ENCODE assay signal across 21 cellular contexts in the genomic region with DNA sequence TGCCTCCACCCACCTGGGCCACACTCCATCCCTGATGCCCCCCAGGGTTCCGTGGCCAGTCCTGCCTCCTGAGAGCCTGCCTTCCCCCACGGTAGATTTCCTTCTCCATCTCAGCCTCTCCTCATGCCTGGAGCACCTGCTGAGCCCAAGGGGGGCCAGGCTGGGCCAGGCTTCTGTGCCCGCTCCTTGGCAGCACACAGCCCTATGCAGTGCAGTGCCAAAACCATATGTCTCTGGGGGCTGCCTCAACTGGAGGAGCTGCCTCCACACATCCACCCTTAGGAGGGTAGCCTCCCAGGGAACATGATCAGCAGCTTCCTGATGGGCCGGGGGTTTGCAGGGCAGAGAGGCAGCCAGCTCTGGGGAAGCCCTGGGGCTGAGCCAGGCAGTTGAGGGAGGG. TPM values are rescaled to one million over a fixed set of nuclear protein-coding genes. Genes with fewer than 3 reads are reported as not detected.
DNase-seq lines count a peak whose midpoint lies in the region; ATAC-seq and TF ChIP-seq lines count a peak whose summit lies in the region.
"Had no signal": no experiment of that assay in that cellular context is flagged by ENCODE, and none has a peak within 500 bp of the region (broad histone marks: within the 10 kb centered on the region; RNA-seq: fewer than 3 reads in every experiment).

No MANE protein-coding gene starts in this region.

- no peaks in the 10 kb centered on the region for H3K36me3 ChIP-seq in BE2C

- POLR2A ChIA-PET in activated CD4-positive, alpha-beta T cell treated with anti-CD3 and anti-CD28 coated beads for 36 hours (lab: Charles Lee): no interaction called here

- H3K4me3 Mint-ChIP-seq in natural killer cell treated with Interleukin-12 subunit alpha and Interleukin-12 subunit beta and Interleukin-15 and Interleukin-18, amount 100 ng/mL, for 72 hours: no peak overlapping the region
- H3K4me3 Mint-ChIP-seq in natural killer cell (no peak overlapping the region), osteocyte (ENCODE audit: unreplicated experiment) (no peak overlapping the region)
- no peak overlapping the region for H3K4me3 Mint-ChIP-seq in activated CD4-positive, alpha-beta T cell treated with anti-CD3 and anti-CD28 coated beads for 36 hours
- H3K4me3 Mint-ChIP-seq: CD4-positive, alpha-beta memory T cell; HFFc6 had no signal

- peak; percentile 43 to 65 for ATAC-seq in natural killer cell treated with Interleukin-12 subunit alpha and Interleukin-12 subunit beta and Interleukin-15 and Interleukin-18, amount 100 ng/mL, for 72 hours
- no peak for ATAC-seq in natural killer cell
- ATAC-seq in activated CD4-positive, alpha-beta T cell treated with anti-CD3 and anti-CD28 coated beads for 36 hours: no peak
- ATAC-seq: HCT116 had no signal

- H3K27me3 Mint-ChIP-seq in natural killer cell treated with Interleukin-12 subunit alpha and Interleukin-12 subunit beta and Interleukin-15 and Interleukin-18, amount 100 ng/mL, for 72 hours: peaks cover 25 to 55% of the 10 kb centered on the region in 2 donors
- H3K27me3 Mint-ChIP-seq in natural killer cell (ENCODE audit: low read depth in 2 of 2): peaks cover 12 to 52% of the 10 kb centered on the region in 2 donors
- peaks cover 84% of the 10 kb centered on the region for H3K27me3 Mint-ChIP-seq in osteocyte (ENCODE audit: unreplicated experiment)
- peaks cover 38% of the 10 kb centered on the region for H3K27me3 Mint-ChIP-seq in activated CD4-positive, alpha-beta T cell treated with anti-CD3 and anti-CD28 coated beads for 36 hours

- H3K36me3 Mint-ChIP-seq in natural killer cell treated with Interleukin-12 subunit alpha and Interleukin-12 subunit beta and Interleukin-15 and Interleukin-18, amount 100 ng/mL, for 72 hours: peaks cover 5% of the 10 kb centered on the region
- H3K36me3 Mint-ChIP-seq in natural killer cell: peaks cover 5% of the 10 kb centered on the region
- peaks cover 3% of the 10 kb centered on the region for H3K36me3 Mint-ChIP-seq in osteocyte (ENCODE audit: unreplicated experiment)
- H3K36me3 Mint-ChIP-seq in activated CD4-positive, alpha-beta T cell treated with anti-CD3 and anti-CD28 coated beads for 36 hours (ENCODE audit: low read depth): no peaks in the 10 kb centered on the region
- H3K36me3 Mint-ChIP-seq: CD4-positive, alpha-beta memory T cell had no signal

- no peaks in the 10 kb centered on the region for H3K27me3 ChIP-seq in BE2C

- intact Hi-C loops in natural killer cell (cut with micrococcal nuclease): no loop called here
- intact Hi-C loops in activated CD4-positive, alpha-beta T cell treated with anti-CD3 and anti-CD28 coated beads for 36 hours (cut with DNase I, micrococcal nuclease): no loop called here

- TF ChIP-seq CTCF in natural killer cell (IDR thresholded peaks at IDR 0.05): no peak
- no peak for TF ChIP-seq CTCF in osteocyte (IDR thresholded peaks at IDR 0.05)
- no peak for TF ChIP-seq CTCF in BE2C (IDR thresholded peaks at IDR 0.05; ENCODE audit: low read depth, low read length)

- no peak overlapping the region for H3K27ac Mint-ChIP-seq in natural killer cell treated with Interleukin-12 subunit alpha and Interleukin-12 subunit beta and Interleukin-15 and Interleukin-18, amount 100 ng/mL, for 72 hours
- H3K27ac Mint-ChIP-seq in natural killer cell (no peak overlapping the region), osteocyte (ENCODE audit: unreplicated experiment) (no peak overlapping the region)
- no peak overlapping the region for H3K27ac Mint-ChIP-seq in activated CD4-positive, alpha-beta T cell treated with anti-CD3 and anti-CD28 coated beads for 36 hours
- H3K27ac Mint-ChIP-seq: CD4-positive, alpha-beta memory T cell; HFFc6 had no signal

- H3K9me3 Mint-ChIP-seq in natural killer cell treated with Interleukin-12 subunit alpha and Interleukin-12 subunit beta and Interleukin-15 and Interleukin-18, amount 100 ng/mL, for 72 hours: no peaks in the 10 kb centered on the region
- H3K9me3 Mint-ChIP-seq in natural killer cell: peaks cover 0 to 4% of the 10 kb centered on the region in 2 donors
- H3K9me3 Mint-ChIP-seq in osteocyte (ENCODE audit: unreplicated experiment): peaks cover 16% of the 10 kb centered on the region
- H3K9me3 Mint-ChIP-seq in activated CD4-positive, alpha-beta T cell treated with anti-CD3 and anti-CD28 coated beads for 36 hours (ENCODE audit: low read depth): peaks cover 10% of the 10 kb centered on the region

- no peak for DNase-seq in natural killer cell treated with Interleukin-12 subunit alpha and Interleukin-12 subunit beta and Interleukin-15 and Interleukin-18, amount 100 ng/mL, for 72 hours (ENCODE audit: low spot score)
- DNase-seq in natural killer cell (no peak), ecto neural progenitor cell (ENCODE audit: low spot score) (peak; percentile 27), osteocyte (ENCODE audit: extremely low spot score, unreplicated experiment) (peak; percentile 69), NCI-H1930 (lab: John Stamatoyannopoulos, UW) (no peak), BE2C (no peak)
- DNase-seq in activated CD4-positive, alpha-beta T cell treated with anti-CD3 and anti-CD28 coated beads for 36 hours: no peak
- DNase-seq: AML-193; C1 segment of cervical spinal cord; Calu3; CD4-positive, alpha-beta memory T cell; COR-L47; DMS53; DMS79 treated with DMSO at 0.1 percent for 48 hours; GF-D8; GOT3; HFFc6 had no signal

- H3K4me1 Mint-ChIP-seq in natural killer cell treated with Interleukin-12 subunit alpha and Interleukin-12 subunit beta and Interleukin-15 and Interleukin-18, amount 100 ng/mL, for 72 hours (ENCODE audit: low read depth in 2 of 2): no peaks in the 10 kb centered on the region
- H3K4me1 Mint-ChIP-seq in natural killer cell (no peaks in the 10 kb centered on the region), osteocyte (ENCODE audit: unreplicated experiment) (no peaks in the 10 kb centered on the region)
- H3K4me1 Mint-ChIP-seq in activated CD4-positive, alpha-beta T cell treated with anti-CD3 and anti-CD28 coated beads for 36 hours: no peaks in the 10 kb centered on the region
- H3K4me1 Mint-ChIP-seq: CD4-positive, alpha-beta memory T cell had no signal

- no peak overlapping the region for H3K4me3 ChIP-seq in BE2C (ENCODE audit: low read depth, low read length)

- CTCF ChIA-PET in activated CD4-positive, alpha-beta T cell treated with anti-CD3 and anti-CD28 coated beads for 36 hours (lab: Charles Lee): no interaction called here

- H3K9me3 ChIP-seq in BE2C: no peaks in the 10 kb centered on the region

- peaks cover 10% of the 10 kb centered on the region for H3K4me1 ChIP-seq in BE2C

RNA-seq across cellular contexts. Expression of gene GATA2, which starts 24.6 kb away (rescaled TPM):
- 10 to 100 TPM in 1 of 2 donors, 1 to 10 TPM in 1; 1.6 to 72.7 TPM for total RNA-seq in natural killer cell treated with Interleukin-12 subunit alpha and Interleukin-12 subunit beta and Interleukin-15 and Interleukin-18, amount 100 ng/mL, for 72 hours
- total RNA-seq in natural killer cell (100 to 1,000 TPM in 1 of 3 donors, 1 to 10 TPM in 1, under 1 TPM in 1; 0.92 to 225 (median 8.4) TPM), osteocyte (0.67 and 0.91 TPM in 2 replicates)
- total RNA-seq in activated CD4-positive, alpha-beta T cell treated with anti-CD3 and anti-CD28 coated beads for 36 hours: under 1 TPM; 0.05 to 0.07 TPM
- 791 TPM for polyA plus RNA-seq in BE2C (2012; ENCODE audit: insufficient read depth, insufficient read length, low read depth)
- total RNA-seq: CD4-positive, alpha-beta memory T cell had no signal
- polyA plus RNA-seq: CD4-positive, alpha-beta memory T cell had no signal

RNA-seq across cellular contexts. Expression of gene DNAJB8, which starts 51.0 kb away (rescaled TPM):
- total RNA-seq in natural killer cell treated with Interleukin-12 subunit alpha and Interleukin-12 subunit beta and Interleukin-15 and Interleukin-18, amount 100 ng/mL, for 72 hours: not detected
- total RNA-seq in natural killer cell (not detected), osteocyte (not detected in 2 replicates)
- total RNA-seq in activated CD4-positive, alpha-beta T cell treated with anti-CD3 and anti-CD28 coated beads for 36 hours: not detected
- 0.12 TPM for polyA plus RNA-seq in BE2C (2012; ENCODE audit: insufficient read depth, insufficient read length, low read depth)
- total RNA-seq: Calu3; CD4-positive, alpha-beta memory T cell; Daoy; G401; HFFc6 had no signal
- polyA plus RNA-seq: BJ; CD4-positive, alpha-beta memory T cell had no signal

Comparison
In these comparisons a context has a peak if more than half of its experiments do, and no peak if none do; other contexts are left out.
1. ATAC-seq: peak in natural killer cell treated with Interleukin-12 subunit alpha and Interleukin-12 subunit beta and Interleukin-15 and Interleukin-18, amount 100 ng/mL, for 72 hours (2 of 2); none in natural killer cell (0 of 3) and activated CD4-positive, alpha-beta T cell treated with anti-CD3 and anti-CD28 coated beads for 36 hours (single experiment).
2. DNase-seq: peak in ecto neural progenitor cell (single experiment) and osteocyte (single experiment); none in natural killer cell treated with Interleukin-12 subunit alpha and Interleukin-12 subunit beta and Interleukin-15 and Interleukin-18, amount 100 ng/mL, for 72 hours (single experiment), natural killer cell (single experiment), activated CD4-positive, alpha-beta T cell treated with anti-CD3 and anti-CD28 coated beads for 36 hours (single experiment), NCI-H1930 (0 of 2) and BE2C (single experiment).